15 cellular contexts compared by ENCODE assay signal in genomic region chr11:93986716-93987115, GRCh38. TPM values are rescaled to one million over a fixed set of nuclear protein-coding genes. Genes with fewer than 3 reads are reported as not detected.
A peak's percentile ranks its signal among the peaks of the same experiment; 100 is the strongest.
DNase-seq lines count a peak whose midpoint lies in the region; ATAC-seq and TF ChIP-seq lines count a peak whose summit lies in the region.
"Had no signal": no experiment of that assay in that cellular context is flagged by ENCODE, and none has a peak within 500 bp of the region (broad histone marks: within the 10 kb centered on the region; RNA-seq: fewer than 3 reads in every experiment).

No MANE protein-coding gene starts in this region.

- H3K9me2 ChIP-seq in hepatocyte (replicated peaks; ENCODE audit: insufficient read depth): no peaks in the 10 kb centered on the region

- H3K27ac ChIP-seq in hepatocyte: peak overlapping the region; percentile 43
- no peak overlapping the region for H3K27ac ChIP-seq in endodermal cell (ENCODE audit: low read depth, low read length)

- TF ChIP-seq CTCF in hepatocyte (IDR thresholded peaks at IDR 0.05; ENCODE audit: poor library complexity) (no peak), endodermal cell (conservative IDR thresholded peaks at IDR 0.05) (no peak)

- H3K4me2 ChIP-seq in hepatocyte: no peak overlapping the region

- peaks cover 7% of the 10 kb centered on the region for H3K27me3 Mint-ChIP-seq in endodermal cell (ENCODE audit: insufficient read depth)
- H3K27me3 Mint-ChIP-seq: activated B cell treated with CpG ODN at 0.5 μM for 24 hours; dendritic cell treated with granulocyte-macrophage colony-stimulating factor and Interleukin-4, amounts not matched to agents 40 ng/mL and 50 ng/mL, for 4 days had no signal

- H3K9me3 ChIP-seq in hepatocyte (ENCODE audit: low read depth) (no peaks in the 10 kb centered on the region), endodermal cell (ENCODE audit: control insufficient read depth, low read length) (no peaks in the 10 kb centered on the region)

- H3K4me3 Mint-ChIP-seq in endodermal cell: no peak overlapping the region
- H3K4me3 Mint-ChIP-seq: activated B cell treated with CpG ODN at 0.5 μM for 24 hours; dendritic cell treated with granulocyte-macrophage colony-stimulating factor and Interleukin-4, amounts not matched to agents 40 ng/mL and 50 ng/mL, for 4 days; IgD-negative memory B cell; neural crest cell; stimulated activated naive CD8-positive, alpha-beta T cell treated with anti-CD3 and anti-CD28 coated beads, Interleukin-15, amount 100 ng/mL, for 72 hours had no signal

- ATAC-seq in GM18520 (IDR thresholded peaks at IDR 0.05; ENCODE audit: unreplicated experiment) (no peak), GM21717 (IDR thresholded peaks at IDR 0.05; ENCODE audit: unreplicated experiment) (no peak)
- ATAC-seq: GM12878; stimulated activated naive CD8-positive, alpha-beta T cell treated with anti-CD3 and anti-CD28 coated beads, Interleukin-15, amount 100 ng/mL, for 72 hours had no signal

- no peaks in the 10 kb centered on the region for H3K36me3 Mint-ChIP-seq in endodermal cell (ENCODE audit: low read depth)

- 36% methylated on average over 3 of the region's 3 CpGs for WGBS in hepatocyte (ENCODE audit: low lambda C conversion rate, missing lambda C conversion rate)
- 43 to 87% methylated on average over 1 to 3 of the region's 3 CpGs for WGBS in endodermal cell (ENCODE audit: insufficient coverage in 1 of 2, insufficient read length in 1 of 2), 2 experiments

- H3K36me3 ChIP-seq in hepatocyte (replicated peaks; ENCODE audit: insufficient read depth, low read depth) (no peaks in the 10 kb centered on the region), endodermal cell (ENCODE audit: control insufficient read depth, insufficient read depth, low read length) (no peaks in the 10 kb centered on the region)

- H3K4me3 ChIP-seq in hepatocyte (no peak overlapping the region), endodermal cell (ENCODE audit: low read length) (no peak overlapping the region)
- H3K4me3 ChIP-seq: GM12878 had no signal

- no peaks in the 10 kb centered on the region for H3K9me3 Mint-ChIP-seq in endodermal cell
- H3K9me3 Mint-ChIP-seq: dendritic cell treated with granulocyte-macrophage colony-stimulating factor and Interleukin-4, amounts not matched to agents 40 ng/mL and 50 ng/mL, for 4 days; neural crest cell; stimulated activated naive CD8-positive, alpha-beta T cell treated with anti-CD3 and anti-CD28 coated beads, Interleukin-15, amount 100 ng/mL, for 72 hours had no signal

- H3K27me3 ChIP-seq in hepatocyte: no peaks in the 10 kb centered on the region
- peaks cover 2% of the 10 kb centered on the region for H3K27me3 ChIP-seq in endodermal cell (ENCODE audit: control insufficient read depth, insufficient read depth, low read length, poor library complexity, severe bottlenecking)

- no peak overlapping the region for H3K27ac Mint-ChIP-seq in endodermal cell
- H3K27ac Mint-ChIP-seq: activated B cell treated with CpG ODN at 0.5 μM for 24 hours; dendritic cell treated with granulocyte-macrophage colony-stimulating factor and Interleukin-4, amounts not matched to agents 40 ng/mL and 50 ng/mL, for 4 days; IgD-negative memory B cell; stimulated activated naive CD8-positive, alpha-beta T cell treated with anti-CD3 and anti-CD28 coated beads, Interleukin-15, amount 100 ng/mL, for 72 hours had no signal

- peaks cover 8% of the 10 kb centered on the region for H3K4me1 Mint-ChIP-seq in endodermal cell
- H3K4me1 Mint-ChIP-seq: activated B cell treated with CpG ODN at 0.5 μM for 24 hours; IgD-negative memory B cell; stimulated activated naive CD8-positive, alpha-beta T cell treated with anti-CD3 and anti-CD28 coated beads, Interleukin-15, amount 100 ng/mL, for 72 hours had no signal

- H3K79me2 ChIP-seq in hepatocyte: no peaks in the 10 kb centered on the region

- DNase-seq in COLO668 (lab: John Stamatoyannopoulos, UW; ENCODE audit: unreplicated experiment): peak; percentile 59
- peak; percentile 89 for DNase-seq in M059J (ENCODE audit: low read depth)
- peak; percentile 79 for DNase-seq in SW480 (ENCODE audit: low spot score)
- peak; percentile 25 for DNase-seq in hepatocyte (ENCODE audit: low spot score)
- DNase-seq in endodermal cell: no peak
- no peak for DNase-seq in 8988T
- DNase-seq: activated B cell treated with CpG ODN at 0.5 μM for 24 hours; activated gamma-delta T cell; stimulated activated naive CD8-positive, alpha-beta T cell treated with anti-CD3 and anti-CD28 coated beads, Interleukin-15, amount 100 ng/mL, for 72 hours had no signal

- H3K4me1 ChIP-seq in hepatocyte (ENCODE audit: insufficient read depth): peaks cover 6% of the 10 kb centered on the region
- H3K4me1 ChIP-seq in endodermal cell (ENCODE audit: control insufficient read depth, insufficient read depth, low read length): peaks cover 3% of the 10 kb centered on the region

- no peak overlapping the region for H2AFZ ChIP-seq in hepatocyte

- H3K9ac ChIP-seq in endodermal cell (ENCODE audit: extremely low read depth, low read length, poor library complexity, severe bottlenecking): no peak overlapping the region

- no peaks in the 10 kb centered on the region for H4K20me1 ChIP-seq in hepatocyte (ENCODE audit: insufficient read depth, poor library complexity, severe bottlenecking)

RNA-seq across cellular contexts. Expression of gene HEPHL1, which starts 34.4 kb away (rescaled TPM):
- 1.0 and 1.2 TPM in 2 replicates for total RNA-seq in M059J (2014; rRNA removed; shearing (Covaris generic))
- 0.07 TPM in 1 of 2 replicates, not detected in the other for total RNA-seq in hepatocyte
- 0.17 TPM in 1 of 2 replicates, not detected in the other for polyA plus RNA-seq in hepatocyte
- total RNA-seq in endodermal cell: not detected
- not detected for polyA plus RNA-seq in endodermal cell (2013, experiment 1 of 2)
- polyA plus RNA-seq in endodermal cell (2013, experiment 2 of 2): not detected
- total RNA-seq: activated B cell treated with CpG ODN at 0.5 μM for 24 hours, GM12878, neural crest cell had no signal

Comparison
In these comparisons a context has a peak if more than half of its experiments do, and no peak if none do; other contexts are left out.
1. DNase-seq: peak in COLO668 (single experiment), M059J (single experiment), SW480 (single experiment) and hepatocyte (single experiment); none in endodermal cell (single experiment) and 8988T (single experiment).